ENCODE assay signal across 21 cellular contexts in the genomic region with DNA sequence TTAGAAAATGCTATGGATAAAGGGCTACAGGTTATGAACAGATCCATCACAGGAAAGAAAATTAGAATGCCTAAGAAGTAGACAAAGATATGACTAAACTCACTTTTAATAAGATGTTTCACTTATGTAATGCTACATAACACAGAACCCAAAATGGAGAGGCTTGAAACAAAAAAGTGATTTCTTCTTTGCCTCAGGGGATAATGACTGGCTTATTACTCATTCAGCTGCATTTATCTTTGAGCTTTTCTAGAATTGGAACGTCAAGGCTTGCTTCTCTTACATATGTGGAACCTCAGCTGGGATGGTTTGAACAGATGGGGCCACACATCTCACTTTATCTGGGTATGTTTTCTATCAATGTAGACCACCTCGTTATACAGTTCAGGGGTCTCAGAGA.
A peak's percentile ranks its signal among the peaks of the same experiment; 100 is the strongest.
DNase-seq lines count a peak whose midpoint lies in the region; ATAC-seq and TF ChIP-seq lines count a peak whose summit lies in the region.
"Had no signal": no experiment of that assay in that cellular context is flagged by ENCODE, and none has a peak within 500 bp of the region (broad histone marks: within the 10 kb centered on the region; RNA-seq: fewer than 3 reads in every experiment).

No MANE protein-coding gene starts in this region.

- no peak overlapping the region for H3K4me3 ChIP-seq in H7 (ENCODE audit: insufficient read depth, low read depth, low read length)
- H3K4me3 ChIP-seq: upper lobe of right lung had no signal

- DNase-seq in EL = peak; percentile 89
- peak; percentile 16 for DNase-seq in RWPE1 (ENCODE audit: low spot score)
- DNase-seq in renal cortical epithelial cell (ENCODE audit: low read depth) = peak; percentile 14
- no peak for DNase-seq in NCI-H1092 treated with DMSO at 0.1 percent for 48 hours (lab: John Stamatoyannopoulos, UW)
- DNase-seq in LoVo (ENCODE audit: low spot score) = no peak
- DNase-seq in natural killer cell = no peak
- no peak for DNase-seq in H7
- DNase-seq: CD4-positive, alpha-beta T cell; effector memory CD8-positive, alpha-beta T cell; islet precursor cell; Karpas-422; NCI-H1930; NCI-H524 treated with DMSO at 0.1 percent for 48 hours; small intestine; stimulated activated naive CD4-positive, alpha-beta T cell treated with Interleukin-2 at 50 U/mL for 16 hours; T-cell; upper lobe of right lung had no signal

- POLR2A ChIA-PET in RWPE1 (lab: Yijun Ruan, JAX; ENCODE audit: low non-redundant PET) = interaction anchor here (0.6 kb wide), 1 partner anchor 25 kb away, joined by 4 read pairs; no protein-coding TSS in a partner anchor

- H3K27ac Mint-ChIP-seq in natural killer cell = no peak overlapping the region
- H3K27ac Mint-ChIP-seq: CD4-positive, alpha-beta T cell; effector memory CD8-positive, alpha-beta T cell; mesothelial cell of epicardium; T-cell had no signal

- peaks cover 6 to 9% of the 10 kb centered on the region in 2 donors for H3K9me3 Mint-ChIP-seq in natural killer cell
- H3K9me3 Mint-ChIP-seq: CD4-positive, alpha-beta T cell; mesothelial cell of epicardium had no signal

- no peaks in the 10 kb centered on the region for H3K4me1 Mint-ChIP-seq in natural killer cell
- H3K4me1 Mint-ChIP-seq: T-cell had no signal

- ATAC-seq in esophagus mucosa = peak; percentile 37
- no peak for ATAC-seq in natural killer cell
- ATAC-seq: effector memory CD8-positive, alpha-beta T cell; Panc1; T-cell; upper lobe of right lung had no signal

- no peaks in the 10 kb centered on the region for H3K36me3 Mint-ChIP-seq in natural killer cell
- H3K36me3 Mint-ChIP-seq: mesothelial cell of epicardium, T-cell had no signal

- TF ChIP-seq CTCF in RWPE1 (conservative IDR thresholded peaks at IDR 0.05; ENCODE audit: low read depth) (no peak), natural killer cell (IDR thresholded peaks at IDR 0.05) (no peak)

- no peaks in the 10 kb centered on the region for H3K36me3 ChIP-seq in H7 (replicated peaks; ENCODE audit: control insufficient read depth, insufficient read depth, low read length)
- H3K36me3 ChIP-seq: neutrophil, upper lobe of right lung had no signal

- intact Hi-C loops in natural killer cell (cut with micrococcal nuclease) = no loop called here

- H3K27ac ChIP-seq in RWPE1 = no peak overlapping the region
- H3K27ac ChIP-seq: neutrophil, upper lobe of right lung had no signal

- CTCF ChIA-PET in RWPE1 (lab: Yijun Ruan, JAX) = no interaction called here

- no peaks in the 10 kb centered on the region for H3K27me3 Mint-ChIP-seq in natural killer cell (ENCODE audit: low read depth in 2 of 2)
- H3K27me3 Mint-ChIP-seq: CD4-positive, alpha-beta T cell; effector memory CD8-positive, alpha-beta T cell; T-cell had no signal

- no peak overlapping the region for H3K4me3 Mint-ChIP-seq in natural killer cell
- H3K4me3 Mint-ChIP-seq: CD4-positive, alpha-beta T cell; effector memory CD8-positive, alpha-beta T cell; mesothelial cell of epicardium; T-cell had no signal

- H3K27me3 ChIP-seq in H7 (ENCODE audit: control insufficient read depth, insufficient read depth, low read length) = no peaks in the 10 kb centered on the region
- H3K27me3 ChIP-seq: neutrophil, upper lobe of right lung had no signal

Comparison
In these comparisons a context has a peak if more than half of its experiments do, and no peak if none do; other contexts are left out.
1. DNase-seq: peak in EL (single experiment), RWPE1 (single experiment) and renal cortical epithelial cell (single experiment); none in NCI-H1092 treated with DMSO at 0.1 percent for 48 hours (single experiment), LoVo (single experiment), natural killer cell (single experiment) and H7 (single experiment).